2 cellular contexts compared by ENCODE assay signal in genomic region chr9:69013404-69013727, GRCh38.
TF ChIP-seq lines count a peak whose summit lies in the region.

No MANE protein-coding gene starts in this region.

TF ChIP-seq in GM12878, 131 proteins besides CTCF, POLR2A, EP300 and RAD21:
- TF ChIP-seq RELB (IDR thresholded peaks at IDR 0.05; ENCODE audit: low read depth) (no peak), HCFC1 (IDR thresholded peaks at IDR 0.05; ENCODE audit: low read length) (no peak), STAT1 (conservative IDR thresholded peaks at IDR 0.05) (no peak), MLLT1 (IDR thresholded peaks at IDR 0.05) (no peak), ZNF207 (IDR thresholded peaks at IDR 0.05; ENCODE audit: borderline replicate concordance) (no peak), ZBTB4 (CRISPR knock-in tag; IDR thresholded peaks at IDR 0.05) (no peak), RUNX3 (IDR thresholded peaks at IDR 0.05; ENCODE audit: low read length) (no peak), ZNF274 (IDR thresholded peaks at IDR 0.05; ENCODE audit: insufficient read depth, insufficient read length) (no peak), MYB (IDR thresholded peaks at IDR 0.05; ENCODE audit: borderline replicate concordance, low read depth, low read length) (no peak), SMAD5 (IDR thresholded peaks at IDR 0.05; ENCODE audit: low read depth) (no peak), PBX3 (IDR thresholded peaks at IDR 0.05; ENCODE audit: insufficient replicate concordance, low read depth, low read length) (no peak), MXI1 (IDR thresholded peaks at IDR 0.05; ENCODE audit: low read depth, low read length) (no peak), IRF3 (IDR thresholded peaks at IDR 0.05) (no peak), IKZF2 (IDR thresholded peaks at IDR 0.05) (no peak), KAT2A (conservative IDR thresholded peaks at IDR 0.05; ENCODE audit: control insufficient read depth, low read depth, low read length) (no peak), CHD2 (IDR thresholded peaks at IDR 0.05; ENCODE audit: borderline replicate concordance, low read depth, low read length) (no peak), ZSCAN29 (IDR thresholded peaks at IDR 0.05) (no peak)

TF ChIP-seq in SK-N-SH treated with all-trans-retinoic acid at 6 μM for 48 hours, 23 proteins besides CTCF, POLR2A, EP300 and RAD21 (continued from another document):
- TF ChIP-seq SNAI2 (CRISPR knock-in tag; IDR thresholded peaks at IDR 0.05) (no peak), OSR1 (CRISPR knock-in tag; IDR thresholded peaks at IDR 0.05) (no peak), PPARA (CRISPR knock-in tag; IDR thresholded peaks at IDR 0.05; ENCODE audit: borderline replicate concordance) (no peak), ZFP30 (CRISPR knock-in tag; IDR thresholded peaks at IDR 0.05) (no peak), CREB5 (CRISPR knock-in tag; IDR thresholded peaks at IDR 0.05; ENCODE audit: low read depth) (no peak), ZNF70 (CRISPR knock-in tag; IDR thresholded peaks at IDR 0.05) (no peak), ZNF565 (CRISPR knock-in tag; conservative IDR thresholded peaks at IDR 0.05; ENCODE audit: low read depth) (no peak), ISL1 (CRISPR knock-in tag; IDR thresholded peaks at IDR 0.05) (no peak)
